ENCODE assay signal across 11 cellular contexts in genomic region chr15:85606721-85607120, GRCh38.
DNase-seq lines count a peak whose midpoint lies in the region; ATAC-seq and TF ChIP-seq lines count a peak whose summit lies in the region.
"Had no signal": no experiment of that assay in that cellular context is flagged by ENCODE, and none has a peak within 500 bp of the region (broad histone marks: within the 10 kb centered on the region; RNA-seq: fewer than 3 reads in every experiment).

No MANE protein-coding gene starts in this region.

- H3K4me3 ChIP-seq in adipocyte (ENCODE audit: low read length): no peak overlapping the region
- H3K4me3 ChIP-seq in HAP-1: no peak overlapping the region

- H3K4me1 ChIP-seq in adipocyte (ENCODE audit: control insufficient read depth, insufficient read depth, low read length) (peaks cover 27% of the 10 kb centered on the region), HAP-1 (peaks cover 27% of the 10 kb centered on the region)

- H3K9me3 ChIP-seq in adipocyte (ENCODE audit: control insufficient read depth, low read length) (no peaks in the 10 kb centered on the region), HAP-1 (no peaks in the 10 kb centered on the region)

- TF ChIP-seq CTCF in mesothelial cell of epicardium (IDR thresholded peaks at IDR 0.05; ENCODE audit: unreplicated experiment) (no peak), type B pancreatic cell (conservative IDR thresholded peaks at IDR 0.05) (no peak)

- peak overlapping the region; percentile 53 for H3K9ac ChIP-seq in adipocyte (ENCODE audit: low read length)

- H3K36me3 Mint-ChIP-seq in activated naive CD4-positive, alpha-beta T cell treated with anti-CD3 and anti-CD28 coated beads, Interleukin-2, amount 50 U/mL, for 24 hours: peaks cover 17% of the 10 kb centered on the region
- peaks cover 8% of the 10 kb centered on the region for H3K36me3 Mint-ChIP-seq in mesothelial cell of epicardium
- peaks cover 24% of the 10 kb centered on the region for H3K36me3 Mint-ChIP-seq in type B pancreatic cell

- H3K36me3 ChIP-seq in adipocyte (ENCODE audit: control insufficient read depth, insufficient read depth, low read length, severe bottlenecking) (peaks cover 15% of the 10 kb centered on the region), HAP-1 (replicated peaks) (no peaks in the 10 kb centered on the region)

- peak overlapping the region; percentile 77 for H3K27ac Mint-ChIP-seq in activated naive CD4-positive, alpha-beta T cell treated with anti-CD3 and anti-CD28 coated beads, Interleukin-2, amount 50 U/mL, for 24 hours
- peak overlapping the region; percentile 75 for H3K27ac Mint-ChIP-seq in mesothelial cell of epicardium
- peak overlapping the region; percentile 79 for H3K27ac Mint-ChIP-seq in type B pancreatic cell

- ATAC-seq in HG02884 (IDR thresholded peaks at IDR 0.05; ENCODE audit: unreplicated experiment): no peak

- in situ Hi-C loops in HAP-1 (cut with MboI; ENCODE audit: low sequenced_read_pairs): no loop called here

- H3K4me1 Mint-ChIP-seq in activated naive CD4-positive, alpha-beta T cell treated with anti-CD3 and anti-CD28 coated beads, Interleukin-2, amount 50 U/mL, for 24 hours: peaks cover 12% of the 10 kb centered on the region
- H3K4me1 Mint-ChIP-seq in mesothelial cell of epicardium (no peaks in the 10 kb centered on the region), type B pancreatic cell (ENCODE audit: unreplicated experiment) (peaks cover 21% of the 10 kb centered on the region)

- no peaks in the 10 kb centered on the region for H3K27me3 ChIP-seq in adipocyte (replicated peaks; ENCODE audit: control insufficient read depth, insufficient read depth, low read length)
- H3K27me3 ChIP-seq in HAP-1 (ENCODE audit: low read depth): no peaks in the 10 kb centered on the region

- DNase-seq in activated naive CD4-positive, alpha-beta T cell (lab: John Stamatoyannopoulos, UW): no peak
- DNase-seq in adipocyte (ENCODE audit: low read depth): no peak
- no peak for DNase-seq in mesothelial cell of epicardium (ENCODE audit: low spot score in 2 of 2, unreplicated experiment in 2 of 2)
- no peak for DNase-seq in type B pancreatic cell (ENCODE audit: extremely low spot score, unreplicated experiment)
- no peak for DNase-seq in ureter (ENCODE audit: low spot score)
- DNase-seq in HAP-1 (ENCODE audit: low spot score in 2 of 2): no peak
- DNase-seq: activated naive CD4-positive, alpha-beta T cell treated with anti-CD3 and anti-CD28 coated beads, Interleukin-2, amount 50 U/mL, for 16 hours; NCI-H1092 treated with DMSO at 0.1 percent for 48 hours; OCI-M1 had no signal

- H3K9me3 Mint-ChIP-seq in activated naive CD4-positive, alpha-beta T cell treated with anti-CD3 and anti-CD28 coated beads, Interleukin-2, amount 50 U/mL, for 24 hours: no peaks in the 10 kb centered on the region
- H3K9me3 Mint-ChIP-seq in mesothelial cell of epicardium: no peaks in the 10 kb centered on the region
- H3K9me3 Mint-ChIP-seq in type B pancreatic cell: no peaks in the 10 kb centered on the region

- no peak overlapping the region for H3K4me3 Mint-ChIP-seq in activated naive CD4-positive, alpha-beta T cell treated with anti-CD3 and anti-CD28 coated beads, Interleukin-2, amount 50 U/mL, for 24 hours
- H3K4me3 Mint-ChIP-seq in mesothelial cell of epicardium (no peak overlapping the region), type B pancreatic cell (no peak overlapping the region)

- no peaks in the 10 kb centered on the region for H3K27me3 Mint-ChIP-seq in activated naive CD4-positive, alpha-beta T cell treated with anti-CD3 and anti-CD28 coated beads, Interleukin-2, amount 50 U/mL, for 24 hours
- H3K27me3 Mint-ChIP-seq in mesothelial cell of epicardium (ENCODE audit: low read depth) (no peaks in the 10 kb centered on the region), type B pancreatic cell (no peaks in the 10 kb centered on the region)
